Comparison of ENCODE assay signal across 11 cellular contexts in the genomic region with DNA sequence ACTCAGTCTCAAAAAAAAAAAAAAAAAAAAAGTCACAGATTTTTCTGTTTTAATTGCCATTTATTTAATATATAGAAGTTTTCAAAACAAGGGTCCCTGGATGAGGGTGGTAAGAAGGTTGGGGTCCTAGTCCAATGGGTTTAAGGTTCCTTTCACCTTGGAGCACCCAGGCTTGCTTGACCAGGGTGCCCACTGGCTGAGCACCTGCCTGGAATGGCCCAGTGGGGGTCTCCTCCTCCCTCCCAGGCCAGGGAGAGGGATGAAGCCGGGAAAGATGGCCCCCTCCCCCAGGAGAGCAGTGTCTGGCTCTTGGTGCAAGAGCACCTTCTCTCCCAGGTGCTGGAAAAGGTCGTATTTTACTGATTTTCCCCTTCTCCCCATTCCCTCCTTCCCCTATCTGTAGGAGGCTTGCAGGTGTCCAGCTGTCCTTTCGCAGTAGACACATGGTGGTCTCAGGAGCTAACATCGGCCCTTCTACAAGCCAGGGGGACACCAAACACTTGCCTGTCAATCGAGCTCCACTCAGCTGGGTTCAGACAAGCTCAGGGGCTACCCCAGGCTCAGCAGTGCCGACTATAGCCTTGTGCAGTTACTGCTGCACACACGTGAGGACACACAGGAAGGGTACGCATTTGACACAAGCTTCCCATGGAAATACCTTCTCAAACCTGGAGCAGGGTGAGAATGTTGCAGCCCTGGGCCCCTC.
DNase-seq lines count a peak whose midpoint lies in the region; ATAC-seq and TF ChIP-seq lines count a peak whose summit lies in the region.
"Had no signal": no experiment of that assay in that cellular context is flagged by ENCODE, and none has a peak within 500 bp of the region (broad histone marks: within the 10 kb centered on the region; RNA-seq: fewer than 3 reads in every experiment).

No MANE protein-coding gene starts in this region.

- no peaks in the 10 kb centered on the region for H3K9me2 ChIP-seq in HCT116 (ENCODE audit: insufficient read depth)

- H3K4me1 ChIP-seq in BLaER1 treated with 17β-estradiol and CSF1 and Interleukin-3, amounts not matched to agents 10 nM and 100 nM = peaks cover 50 to 73% (median 66%) of the 10 kb centered on the region in 10 experiments
- H3K4me1 ChIP-seq in HCT116 (ENCODE audit: control insufficient read depth in 1 of 2, insufficient read depth in 2 of 2, low read length in 2 of 2) (peaks cover 9 to 19% of the 10 kb centered on the region in 2 experiments; a peak in 3 of 4 replicates), ascending aorta (peaks cover 10 to 14% of the 10 kb centered on the region in 2 donors), mucosa of descending colon (ENCODE audit: low read depth) (peaks cover 24% of the 10 kb centered on the region)

- peaks cover 0 to 14% (median 6%) of the 10 kb centered on the region in 11 experiments; a peak in 14 of 22 replicates for H3K9me3 ChIP-seq in BLaER1 treated with 17β-estradiol and CSF1 and Interleukin-3, amounts not matched to agents 10 nM and 100 nM (replicated peaks in 1 of 11)
- H3K9me3 ChIP-seq in HCT116 (ENCODE audit: control insufficient read depth in 1 of 2, insufficient read depth in 1 of 2, low read depth in 1 of 2, low read length in 2 of 2) (no peaks in the 10 kb centered on the region), ascending aorta (peaks cover 0 to 6% of the 10 kb centered on the region in 2 donors), mucosa of descending colon (no peaks in the 10 kb centered on the region)
- H3K9me3 ChIP-seq: adrenal gland, SJSA1 had no signal

- H3K27me3 Mint-ChIP-seq in naive B cell = no peaks in the 10 kb centered on the region

- H3K9me3 Mint-ChIP-seq in naive B cell = no peaks in the 10 kb centered on the region

- intact Hi-C loops in HCT116 (cut with micrococcal nuclease) = loop anchor here (10.0 kb wide), 1 partner anchor 220 kb away; no protein-coding TSS in a partner anchor
- intact Hi-C loops in ascending aorta (cut with DNase I) = loop anchor here (2.0 kb wide), 2 partner anchors 178 to 276 kb away; no protein-coding TSS in a partner anchor
- intact Hi-C loops in mucosa of descending colon (cut with DNase I, micrococcal nuclease) = loop anchor here in 1 of 2 donors (10.0 kb wide), 1 partner anchor 280 kb away; no protein-coding TSS in a partner anchor

- peak overlapping the region; percentile 35 to 90 (median 75) for H3K4me3 Mint-ChIP-seq in naive B cell

- H3K36me3 Mint-ChIP-seq in naive B cell = no peaks in the 10 kb centered on the region

- TF ChIP-seq POLR2A in HCT116 (IDR thresholded peaks at IDR 0.05; ENCODE audit: borderline replicate concordance, extremely low read depth, insufficient read depth, insufficient read length) = no peak

- H3K27ac Mint-ChIP-seq in naive B cell = peak overlapping the region in 2 of 6 donors; percentile 86 to 88

- H3K4me2 ChIP-seq in BLaER1 treated with 17β-estradiol and CSF1 and Interleukin-3, amounts not matched to agents 10 nM and 100 nM = peak overlapping the region; percentile 85 to 98 (median 95)
- H3K4me2 ChIP-seq in HCT116 (ENCODE audit: low read length) = no peak overlapping the region

- H3K27ac ChIP-seq in BLaER1 treated with 17β-estradiol and CSF1 and Interleukin-3, amounts not matched to agents 10 nM and 100 nM = peak overlapping the region in 9 of 11 experiments; percentile 99 to 100 (median 100); a peak in 19 of 22 replicates
- H3K27ac ChIP-seq in HCT116 (ENCODE audit: low read depth, low read length) = no peak overlapping the region
- peak overlapping the region; percentile 87 to 91 for H3K27ac ChIP-seq in ascending aorta
- H3K27ac ChIP-seq: GM23248, SJSA1 had no signal

- TSS peak; percentile 28 for BruUV-seq in HCT116 (replicated peaks; lab: Mats Ljungman, UMichigan)

- DNase-seq in HCT116 (ENCODE audit: low read depth, low spot score) (no peak), ascending aorta (ENCODE audit: low spot score in 2 of 2) (peak in 1 of 2 donors; percentile 48), naive B cell (no peak), mucosa of descending colon (no peak), HuH-7.5 (ENCODE audit: low spot score) (no peak)

- H3K4me1 Mint-ChIP-seq in naive B cell = peaks cover 22 to 40% (median 31%) of the 10 kb centered on the region in 3 donors

- TF ChIP-seq CTCF in HCT116 (IDR thresholded peaks at IDR 0.05 in 2 of 3, conservative IDR thresholded peaks at IDR 0.05 in 1 of 3; ENCODE audit: borderline replicate concordance in 1 of 3, insufficient read depth in 1 of 3, low read depth in 2 of 3, low read length in 2 of 3) = no peak
- no peak for TF ChIP-seq CTCF in ascending aorta (IDR thresholded peaks at IDR 0.05)
- no peak for TF ChIP-seq CTCF in mucosa of descending colon (IDR thresholded peaks at IDR 0.05)

- CTCF ChIA-PET in HCT116 (lab: Charles Lee) = interaction anchor here (0.7 to 3.4 kb wide), 4 partner anchors 219 to 276 kb away, joined by 3 to 30 read pairs (median 7); no protein-coding TSS in a partner anchor

- POLR2A ChIA-PET in HCT116 (lab: Charles Lee) = no interaction called here

- no peaks in the 10 kb centered on the region for H4K20me1 ChIP-seq in BLaER1 treated with 17β-estradiol and CSF1 and Interleukin-3, amounts not matched to agents 10 nM and 100 nM
- no peaks in the 10 kb centered on the region for H4K20me1 ChIP-seq in HCT116 (ENCODE audit: insufficient read depth)

- ATAC-seq in HCT116 (no peak), naive B cell (ENCODE audit: low read depth in 2 of 2) (no peak), HG03135 (IDR thresholded peaks at IDR 0.05; ENCODE audit: unreplicated experiment) (no peak), mucosa of descending colon (no peak), HG02981 (IDR thresholded peaks at IDR 0.05; ENCODE audit: unreplicated experiment) (no peak)

- no peaks in the 10 kb centered on the region for H3K27me3 ChIP-seq in BLaER1 treated with 17β-estradiol and CSF1 and Interleukin-3, amounts not matched to agents 10 nM and 100 nM
- H3K27me3 ChIP-seq in HCT116 (ENCODE audit: insufficient read depth, low read length) (no peaks in the 10 kb centered on the region), ascending aorta (no peaks in the 10 kb centered on the region)
- H3K27me3 ChIP-seq: adrenal gland, SJSA1 had no signal

- H3K4me3 ChIP-seq in BLaER1 treated with 17β-estradiol and CSF1 and Interleukin-3, amounts not matched to agents 10 nM and 100 nM = peak overlapping the region in 3 of 10 experiments; percentile 66 to 74 (median 67); a peak in 8 of 20 replicates
- H3K4me3 ChIP-seq in HCT116 (replicated peaks in 1 of 2; ENCODE audit: low read depth in 1 of 2, low read length in 2 of 2) (no peak overlapping the region), ascending aorta (no peak overlapping the region), mucosa of descending colon (no peak overlapping the region)
- H3K4me3 ChIP-seq: GM23248 had no signal

- H2AFZ ChIP-seq in HCT116 (ENCODE audit: low read depth, low read length, poor library complexity, severe bottlenecking) = no peak overlapping the region

- H3K36me3 ChIP-seq in BLaER1 treated with 17β-estradiol and CSF1 and Interleukin-3, amounts not matched to agents 10 nM and 100 nM = no peaks in the 10 kb centered on the region
- H3K36me3 ChIP-seq in HCT116 (ENCODE audit: control insufficient read depth in 1 of 2, insufficient read depth in 2 of 2, low read length in 2 of 2) (no peaks in the 10 kb centered on the region), ascending aorta (no peaks in the 10 kb centered on the region), mucosa of descending colon (ENCODE audit: low read depth) (no peaks in the 10 kb centered on the region)
- H3K36me3 ChIP-seq: adrenal gland, SJSA1 had no signal

- peak overlapping the region; percentile 95 to 100 (median 98); a peak in 20 of 22 replicates for H3K9ac ChIP-seq in BLaER1 treated with 17β-estradiol and CSF1 and Interleukin-3, amounts not matched to agents 10 nM and 100 nM
- H3K9ac ChIP-seq in HCT116 (ENCODE audit: low read length) = no peak overlapping the region

- RAD21 ChIA-PET in HCT116 (lab: Charles Lee; ENCODE audit: low non-redundant PET in 1 of 2, low total read pairs in 2 of 2, uncharacterized antibody in 2 of 2, unreplicated experiment in 2 of 2) = interaction anchor here (1.1 to 2.0 kb wide), 2 partner anchors 221 to 274 kb away, joined by 5 to 8 read pairs; no protein-coding TSS in a partner anchor

- H3K79me2 ChIP-seq in HCT116 (ENCODE audit: insufficient read depth, low read length) = no peaks in the 10 kb centered on the region

- no peak for TF ChIP-seq RAD21 in HCT116 (IDR thresholded peaks at IDR 0.05; ENCODE audit: low read depth)

TF ChIP-seq in HCT116, 20 proteins besides CTCF, POLR2A, EP300 and RAD21 (continues in another document):
- TF ChIP-seq FOSL1 (IDR thresholded peaks at IDR 0.05; ENCODE audit: low read depth) (no peak), POLR2AphosphoS5 (IDR thresholded peaks at IDR 0.05; ENCODE audit: low read depth, low read length) (no peak), SRF (IDR thresholded peaks at IDR 0.05; ENCODE audit: low read depth) (no peak), CBX3 (IDR thresholded peaks at IDR 0.05; ENCODE audit: low read depth) (no peak), EGR1 (IDR thresholded peaks at IDR 0.05; ENCODE audit: low read depth) (no peak), YY1 (IDR thresholded peaks at IDR 0.05; ENCODE audit: extremely low read depth, insufficient replicate concordance, low read depth, low read length) (no peak), SP1 (IDR thresholded peaks at IDR 0.05; ENCODE audit: low read depth) (no peak), EZH2phosphoT487 (IDR thresholded peaks at IDR 0.05; ENCODE audit: borderline replicate concordance) (no peak)
